ENCODE assay signal across 1 cellular context in the genomic region with DNA sequence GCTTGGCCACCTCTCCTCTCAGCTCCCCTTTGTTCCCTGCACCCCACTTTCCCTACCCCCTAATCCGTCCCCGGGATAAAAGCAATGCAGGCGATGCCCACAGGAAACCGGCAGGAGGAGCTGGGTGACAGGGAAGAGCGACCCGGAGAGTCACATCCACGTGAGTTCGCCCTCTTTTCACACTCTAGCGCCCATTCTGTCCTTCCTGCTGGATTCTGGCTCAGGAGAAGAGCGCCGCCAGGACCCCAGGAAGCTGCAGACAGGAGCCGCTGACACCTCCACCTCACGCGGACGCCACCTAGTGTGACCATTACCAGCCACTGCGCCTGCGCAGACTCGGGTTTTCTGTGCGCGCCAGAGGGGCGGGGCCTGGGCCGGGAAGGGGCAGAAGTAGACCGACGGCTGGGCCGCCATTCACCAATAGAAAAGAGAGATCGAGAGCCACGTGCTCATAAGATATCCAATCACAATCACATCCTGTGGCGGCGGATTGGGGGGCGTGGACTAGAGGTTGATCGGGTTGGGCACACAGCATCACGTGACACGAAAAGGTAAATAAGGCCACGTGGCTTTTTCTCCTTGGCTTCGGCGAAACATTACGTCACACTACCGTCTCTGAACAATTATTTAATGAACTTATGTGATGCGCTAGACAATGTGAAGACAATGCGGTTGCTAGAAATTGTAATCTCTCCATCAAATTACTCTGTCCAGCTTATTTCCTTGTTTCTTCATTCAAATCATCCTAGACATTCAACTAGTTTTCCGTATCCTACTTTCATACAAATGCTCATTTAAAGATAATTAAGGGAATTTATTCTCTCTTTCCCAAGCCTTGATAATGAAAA.
TF ChIP-seq lines count a peak whose summit lies in the region.

No MANE protein-coding gene starts in this region.

TF ChIP-seq in endothelial cell of umbilical vein, 7 proteins besides CTCF, POLR2A, EP300 and RAD21 (continued from another document):
- TF ChIP-seq POLR2AphosphoS5 (IDR thresholded peaks at IDR 0.05; ENCODE audit: insufficient read depth, low read depth, low read length) (peak; percentile 82), GATA2 (IDR thresholded peaks at IDR 0.05; ENCODE audit: insufficient read depth, insufficient read length, low read depth, low read length) (no peak), EZH2 (IDR thresholded peaks at IDR 0.05; ENCODE audit: borderline replicate concordance, low read depth, low read length, severe bottlenecking) (no peak), MYC (IDR thresholded peaks at IDR 0.05; ENCODE audit: low read depth, low read length) (no peak), FOS (IDR thresholded peaks at IDR 0.05; ENCODE audit: borderline replicate concordance, insufficient read depth, low read length) (no peak)
- TF ChIP-seq, protein P1, sequence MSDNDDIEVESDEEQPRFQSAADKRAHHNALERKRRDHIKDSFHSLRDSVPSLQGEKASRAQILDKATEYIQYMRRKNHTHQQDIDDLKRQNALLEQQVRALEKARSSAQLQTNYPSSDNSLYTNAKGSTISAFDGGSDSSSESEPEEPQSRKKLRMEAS (IDR thresholded peaks at IDR 0.05; ENCODE audit: insufficient read depth, insufficient read length) = peak; percentile 100
